Comparison of ENCODE assay signal across 31 cellular contexts in genomic region chr1:73930293-73930692, GRCh38.
"Had no signal": no experiment of that assay in that cellular context is flagged by ENCODE, and none has a peak within 500 bp of the region (broad histone marks: within the 10 kb centered on the region; RNA-seq: fewer than 3 reads in every experiment).

No MANE protein-coding gene starts in this region.

- H3K9me3 Mint-ChIP-seq: activated CD4-positive, alpha-beta memory T cell treated with anti-CD3 and anti-CD28 coated beads for 36 hours; activated CD4-positive, alpha-beta T cell treated with anti-CD3 and anti-CD28 coated beads, Interleukin-2, amount 10 ng/mL, durations not matched to agents 24 days and 14 days; activated naive CD4-positive, alpha-beta T cell treated with anti-CD3 and anti-CD28 coated beads, Interleukin-2, amount 10 ng/mL, durations not matched to agents 7 days and 5 days; activated naive CD8-positive, alpha-beta T cell treated with anti-CD3 and anti-CD28 coated beads, Interleukin-2, amount 10 ng/mL, durations not matched to agents 7 days and 5 days; activated T-helper 1 cell treated with anti-CD3 and anti-CD28 coated beads, Interleukin-12 subunit alpha, Interleukin-12 subunit beta, Interleukin-2, Interleukin-4 antibody, amounts not matched to agents 30 ng/mL and 10 ng/mL and 1 ng/mL, durations not matched to agents 14 hours and 24 hours and 36 hours; central memory CD8-positive, alpha-beta T cell; endodermal cell; T-helper 2 cell treated with Interferon-gamma antibody and Interleukin-4, amounts not matched to agents 5 μg/mL and 100 μg/mL, for 36 hours had no signal

- H3K4me3 Mint-ChIP-seq: activated CD4-positive, alpha-beta memory T cell treated with anti-CD3 and anti-CD28 coated beads for 36 hours; activated CD4-positive, alpha-beta T cell treated with anti-CD3 and anti-CD28 coated beads for 36 hours; activated CD4-positive, alpha-beta T cell treated with anti-CD3 and anti-CD28 coated beads, Interleukin-2, amount 10 ng/mL, durations not matched to agents 24 days and 14 days; activated CD8-positive, alpha-beta memory T cell treated with anti-CD3 and anti-CD28 coated beads, Interleukin-2, amount 10 ng/mL, durations not matched to agents 7 days and 5 days; activated CD8-positive, alpha-beta T cell treated with anti-CD3 and anti-CD28 coated beads, Interleukin-2, amount 10 ng/mL, durations not matched to agents 7 days and 5 days; activated naive CD4-positive, alpha-beta T cell treated with anti-CD3 and anti-CD28 coated beads, Interleukin-2, amount 10 ng/mL, durations not matched to agents 7 days and 5 days; activated naive CD8-positive, alpha-beta T cell treated with anti-CD3 and anti-CD28 coated beads, Interleukin-2, amount 10 ng/mL, durations not matched to agents 7 days and 5 days; activated T-helper 1 cell treated with anti-CD3 and anti-CD28 coated beads, Interleukin-12 subunit alpha, Interleukin-12 subunit beta, Interleukin-2, Interleukin-4 antibody, amounts not matched to agents 30 ng/mL and 10 ng/mL and 1 ng/mL, durations not matched to agents 14 hours and 24 hours and 36 hours; central memory CD8-positive, alpha-beta T cell; dendritic cell treated with granulocyte-macrophage colony-stimulating factor and Interleukin-4, amounts not matched to agents 40 ng/mL and 50 ng/mL, for 4 days; endodermal cell; T-helper 17 cell; T-helper 2 cell treated with Interferon-gamma antibody and Interleukin-4, amounts not matched to agents 5 μg/mL and 100 μg/mL, for 36 hours had no signal

- H3K4me1 Mint-ChIP-seq: activated CD4-positive, alpha-beta T cell treated with anti-CD3 and anti-CD28 coated beads for 36 hours; activated CD4-positive, alpha-beta T cell treated with anti-CD3 and anti-CD28 coated beads, Interleukin-2, amount 10 ng/mL, durations not matched to agents 24 days and 14 days; activated CD8-positive, alpha-beta memory T cell treated with anti-CD3 and anti-CD28 coated beads, Interleukin-2, amount 10 ng/mL, durations not matched to agents 7 days and 5 days; activated naive CD4-positive, alpha-beta T cell treated with anti-CD3 and anti-CD28 coated beads, Interleukin-2, amount 10 ng/mL, durations not matched to agents 7 days and 5 days; activated naive CD8-positive, alpha-beta T cell treated with anti-CD3 and anti-CD28 coated beads, Interleukin-2, amount 10 ng/mL, durations not matched to agents 7 days and 5 days; central memory CD8-positive, alpha-beta T cell; endodermal cell; T-helper 17 cell had no signal

- H3K36me3 ChIP-seq: brain microvascular endothelial cell, WERI-Rb-1 had no signal

- H3K27me3 Mint-ChIP-seq: activated CD4-positive, alpha-beta memory T cell treated with anti-CD3 and anti-CD28 coated beads for 36 hours; activated CD4-positive, alpha-beta T cell treated with anti-CD3 and anti-CD28 coated beads for 36 hours; activated CD4-positive, alpha-beta T cell treated with anti-CD3 and anti-CD28 coated beads, Interleukin-2, amount 10 ng/mL, durations not matched to agents 24 days and 14 days; activated CD8-positive, alpha-beta memory T cell treated with anti-CD3 and anti-CD28 coated beads, Interleukin-2, amount 10 ng/mL, durations not matched to agents 7 days and 5 days; activated naive CD4-positive, alpha-beta T cell treated with anti-CD3 and anti-CD28 coated beads, Interleukin-2, amount 10 ng/mL, durations not matched to agents 7 days and 5 days; activated naive CD8-positive, alpha-beta T cell treated with anti-CD3 and anti-CD28 coated beads, Interleukin-2, amount 10 ng/mL, durations not matched to agents 7 days and 5 days; central memory CD8-positive, alpha-beta T cell; dendritic cell treated with granulocyte-macrophage colony-stimulating factor and Interleukin-4, amounts not matched to agents 40 ng/mL and 50 ng/mL, for 4 days; T-helper 17 cell had no signal

- H3K36me3 Mint-ChIP-seq: activated CD4-positive, alpha-beta memory T cell treated with anti-CD3 and anti-CD28 coated beads for 36 hours; activated CD8-positive, alpha-beta memory T cell treated with anti-CD3 and anti-CD28 coated beads, Interleukin-2, amount 10 ng/mL, durations not matched to agents 7 days and 5 days; activated naive CD4-positive, alpha-beta T cell treated with anti-CD3 and anti-CD28 coated beads, Interleukin-2, amount 10 ng/mL, durations not matched to agents 7 days and 5 days; activated naive CD4-positive, alpha-beta T cell treated with anti-CD3 and anti-CD28 coated beads, Interleukin-2, amount 50 U/mL, for 72 hours; activated naive CD8-positive, alpha-beta T cell treated with anti-CD3 and anti-CD28 coated beads, Interleukin-2, amount 10 ng/mL, durations not matched to agents 7 days and 5 days had no signal

- H3K27me3 ChIP-seq: brain microvascular endothelial cell, dorsolateral prefrontal cortex had no signal

- H3K4me3 ChIP-seq: coronary artery, dorsolateral prefrontal cortex had no signal

- H3K27ac ChIP-seq: brain microvascular endothelial cell, coronary artery, dorsolateral prefrontal cortex, WERI-Rb-1 had no signal

- H3K27ac Mint-ChIP-seq: activated CD4-positive, alpha-beta memory T cell treated with anti-CD3 and anti-CD28 coated beads for 36 hours; activated CD4-positive, alpha-beta T cell treated with anti-CD3 and anti-CD28 coated beads for 36 hours; activated CD4-positive, alpha-beta T cell treated with anti-CD3 and anti-CD28 coated beads, Interleukin-2, amount 10 ng/mL, durations not matched to agents 24 days and 14 days; activated CD8-positive, alpha-beta memory T cell treated with anti-CD3 and anti-CD28 coated beads, Interleukin-2, amount 10 ng/mL, durations not matched to agents 7 days and 5 days; activated CD8-positive, alpha-beta T cell treated with anti-CD3 and anti-CD28 coated beads, Interleukin-2, amount 10 ng/mL, durations not matched to agents 7 days and 5 days; activated naive CD4-positive, alpha-beta T cell treated with anti-CD3 and anti-CD28 coated beads, Interleukin-2, amount 10 ng/mL, durations not matched to agents 7 days and 5 days; activated naive CD4-positive, alpha-beta T cell treated with anti-CD3 and anti-CD28 coated beads, Interleukin-2, amount 50 U/mL, for 72 hours; activated naive CD8-positive, alpha-beta T cell treated with anti-CD3 and anti-CD28 coated beads, Interleukin-2, amount 10 ng/mL, durations not matched to agents 7 days and 5 days; activated T-helper 1 cell treated with anti-CD3 and anti-CD28 coated beads, Interleukin-12 subunit alpha, Interleukin-12 subunit beta, Interleukin-2, Interleukin-4 antibody, amounts not matched to agents 30 ng/mL and 10 ng/mL and 1 ng/mL, durations not matched to agents 14 hours and 24 hours and 36 hours; dendritic cell treated with granulocyte-macrophage colony-stimulating factor and Interleukin-4, amounts not matched to agents 40 ng/mL and 50 ng/mL, for 4 days; endodermal cell; T-helper 17 cell; T-helper 2 cell treated with Interferon-gamma antibody and Interleukin-4, amounts not matched to agents 5 μg/mL and 100 μg/mL, for 36 hours had no signal

- DNase-seq: activated CD4-positive, alpha-beta memory T cell treated with anti-CD3 and anti-CD28 coated beads for 36 hours; activated CD4-positive, alpha-beta T cell treated with anti-CD3 and anti-CD28 coated beads for 36 hours; activated CD4-positive, alpha-beta T cell treated with anti-CD3 and anti-CD28 coated beads, Interleukin-2, amount 10 ng/mL, durations not matched to agents 24 days and 14 days; activated CD4-positive, CD25-positive, alpha-beta regulatory T cell; activated CD4-positive, CD25-positive, alpha-beta regulatory T cell treated with anti-CD3 and anti-CD28 coated beads, Interleukin-2, amount 50 U/mL, for 72 hours; activated CD8-positive, alpha-beta memory T cell treated with anti-CD3 and anti-CD28 coated beads, Interleukin-2, amount 10 ng/mL, durations not matched to agents 7 days and 5 days; activated CD8-positive, alpha-beta memory T cell treated with anti-CD3 and anti-CD28 coated beads, Interleukin-2, amount 50 U/mL, for 4 hours; activated CD8-positive, alpha-beta T cell treated with anti-CD3 and anti-CD28 coated beads, Interleukin-2, amount 10 ng/mL, durations not matched to agents 7 days and 5 days; activated gamma-delta T cell; activated naive CD4-positive, alpha-beta T cell; activated naive CD4-positive, alpha-beta T cell treated with anti-CD3 and anti-CD28 coated beads, Interleukin-2, amount 10 ng/mL, durations not matched to agents 7 days and 5 days; activated naive CD8-positive, alpha-beta T cell treated with anti-CD3 and anti-CD28 coated beads, Interleukin-2, amount 10 ng/mL, durations not matched to agents 7 days and 5 days; activated T-cell treated with anti-CD3 and anti-CD28 coated beads, Interleukin-2, amount 50 U/mL, for 1 hour; activated T-cell treated with anti-CD3 and anti-CD28 coated beads, Interleukin-2, amount 50 U/mL, for 48 hours; brain microvascular endothelial cell; dorsolateral prefrontal cortex; effector memory CD4-positive, alpha-beta T cell; endodermal cell; foreskin fibroblast; head of caudate nucleus; T-helper 1 cell; T-helper 17 cell; T1000; WERI-Rb-1 had no signal

- ATAC-seq: activated CD4-positive, alpha-beta T cell treated with anti-CD3 and anti-CD28 coated beads for 36 hours; activated CD8-positive, alpha-beta memory T cell treated with anti-CD3 and anti-CD28 coated beads, Interleukin-2, amount 10 ng/mL, durations not matched to agents 7 days and 5 days; activated CD8-positive, alpha-beta T cell treated with anti-CD3 and anti-CD28 coated beads, Interleukin-2, amount 10 ng/mL, durations not matched to agents 7 days and 5 days; activated naive CD4-positive, alpha-beta T cell treated with anti-CD3 and anti-CD28 coated beads, Interleukin-2, amount 50 U/mL, for 72 hours; esophagus mucosa; T-helper 17 cell had no signal
